ENCODE assay signal across 8 cellular contexts in genomic region chr2:199977984-199978415, GRCh38. TPM values are rescaled to one million over a fixed set of nuclear protein-coding genes. Genes with fewer than 3 reads are reported as not detected.
DNase-seq lines count a peak whose midpoint lies in the region; ATAC-seq and TF ChIP-seq lines count a peak whose summit lies in the region.

No MANE protein-coding gene starts in this region.

- peaks cover 7% of the 10 kb centered on the region for H3K36me3 Mint-ChIP-seq in MCF 10A (ENCODE audit: insufficient read depth, unreplicated experiment)
- peaks cover 6% of the 10 kb centered on the region for H3K36me3 Mint-ChIP-seq in activated naive CD8-positive, alpha-beta T cell treated with anti-CD3 and anti-CD28 coated beads for 36 hours

- DNase-seq in MCF 10A (ENCODE audit: unreplicated experiment), result peak; percentile 54
- no peak for DNase-seq in breast epithelium (ENCODE audit: low spot score in 2 of 2)
- peak; percentile 39 for DNase-seq in activated naive CD8-positive, alpha-beta T cell treated with anti-CD3 and anti-CD28 coated beads for 36 hours
- DNase-seq in renal cortical epithelial cell (ENCODE audit: low read depth), result peak; percentile 97
- DNase-seq in activated gamma-delta T cell (lab: John Stamatoyannopoulos, UW), result no peak
- DNase-seq in medulla oblongata (ENCODE audit: extremely low spot score), result no peak
- DNase-seq in HUDEP-2 (lab: John Stamatoyannopoulos, UW; ENCODE audit: unreplicated experiment in 76 of 76), result no peak

- H3K27me3 ChIP-seq in breast epithelium, result no peaks in the 10 kb centered on the region

- intact Hi-C loops in MCF 10A (cut with micrococcal nuclease) (no loop called here), breast epithelium (cut with DNase I; ENCODE audit: low total_unique reads) (loop anchor here (10.0 kb wide), 1 partner anchor 497 kb away; no protein-coding TSS in a partner anchor)

- BruUV-seq in MCF 10A (replicated peaks; lab: Mats Ljungman, UMichigan), result no TSS peak

- H3K4me1 ChIP-seq in breast epithelium, result no peaks in the 10 kb centered on the region

- H3K27me3 Mint-ChIP-seq in MCF 10A (ENCODE audit: insufficient read depth, unreplicated experiment), result no peaks in the 10 kb centered on the region
- no peaks in the 10 kb centered on the region for H3K27me3 Mint-ChIP-seq in activated naive CD8-positive, alpha-beta T cell treated with anti-CD3 and anti-CD28 coated beads for 36 hours

- peak overlapping the region; percentile 59 for H3K27ac Mint-ChIP-seq in MCF 10A (ENCODE audit: low read depth, unreplicated experiment)
- peak overlapping the region; percentile 61 for H3K27ac Mint-ChIP-seq in activated naive CD8-positive, alpha-beta T cell treated with anti-CD3 and anti-CD28 coated beads for 36 hours

- peak; percentile 47 for ATAC-seq in HG03103 (IDR thresholded peaks at IDR 0.05; ENCODE audit: low read depth, unreplicated experiment)

- TF ChIP-seq CTCF in MCF 10A (IDR thresholded peaks at IDR 0.05; ENCODE audit: unreplicated experiment), result no peak
- TF ChIP-seq CTCF in breast epithelium (IDR thresholded peaks at IDR 0.05), result no peak

- no peak for TF ChIP-seq POLR2A in breast epithelium (IDR thresholded peaks at IDR 0.05)

- H3K4me1 Mint-ChIP-seq in MCF 10A (ENCODE audit: insufficient read depth, unreplicated experiment), result peaks cover 37% of the 10 kb centered on the region
- peaks cover 21% of the 10 kb centered on the region for H3K4me1 Mint-ChIP-seq in activated naive CD8-positive, alpha-beta T cell treated with anti-CD3 and anti-CD28 coated beads for 36 hours

- peaks cover 5% of the 10 kb centered on the region for H3K9me3 Mint-ChIP-seq in MCF 10A (ENCODE audit: unreplicated experiment)
- H3K9me3 Mint-ChIP-seq in activated naive CD8-positive, alpha-beta T cell treated with anti-CD3 and anti-CD28 coated beads for 36 hours, result no peaks in the 10 kb centered on the region

- no peak overlapping the region for H3K4me3 ChIP-seq in breast epithelium

- POLR2A ChIA-PET in MCF 10A (lab: Yijun Ruan, JAX), result interaction anchor here (0.7 to 2.0 kb wide), 5 partner anchors 27 to 532 kb away, joined by 3 to 5 read pairs (median 3); partner anchors contain the start of genes KCTD18 and SPATS2L

- CTCF ChIA-PET in MCF 10A (lab: Yijun Ruan, JAX), result interaction anchor here (0.6 to 12.4 kb wide), 4 partner anchors 265 to 505 kb away, joined by 3 to 239 read pairs (median 14); no protein-coding TSS in a partner anchor

- H3K9me3 ChIP-seq in breast epithelium, result no peaks in the 10 kb centered on the region

- no peak overlapping the region for H3K4me3 Mint-ChIP-seq in MCF 10A (ENCODE audit: unreplicated experiment)
- H3K4me3 Mint-ChIP-seq in activated naive CD8-positive, alpha-beta T cell treated with anti-CD3 and anti-CD28 coated beads for 36 hours, result peak overlapping the region; percentile 16

- H3K36me3 ChIP-seq in breast epithelium, result no peaks in the 10 kb centered on the region

- no peak overlapping the region for H3K27ac ChIP-seq in breast epithelium

RNA-seq across cellular contexts. Expression of gene MAIP1, which starts 22.6 kb away (rescaled TPM):
- total RNA-seq in MCF 10A (2022) (17.7 and 24.1 TPM in 2 replicates), breast epithelium (10 to 100 TPM; 17.0 to 27.4 (median 26.6) TPM), renal cortical epithelial cell (26.2 and 31.3 TPM in 2 replicates)
- 10 to 100 TPM; 36.5 to 37.4 TPM for total RNA-seq in activated naive CD8-positive, alpha-beta T cell treated with anti-CD3 and anti-CD28 coated beads for 36 hours

RNA-seq across cellular contexts. Expression of gene TYW5, which starts 22.7 kb away (rescaled TPM):
- total RNA-seq in MCF 10A (2022) (9.7 and 11.1 TPM in 2 replicates), breast epithelium (10 to 100 TPM in 1 of 3 donors, 1 to 10 TPM in 2; 7.2 to 12.9 (median 9.8) TPM), renal cortical epithelial cell (8.7 and 12.0 TPM in 2 replicates)
- 10 to 100 TPM; 10.1 TPM for total RNA-seq in activated naive CD8-positive, alpha-beta T cell treated with anti-CD3 and anti-CD28 coated beads for 36 hours

Comparison
In these comparisons a context has a peak if more than half of its experiments do, and no peak if none do; other contexts are left out.
1. DNase-seq: peak in MCF 10A (single experiment), activated naive CD8-positive, alpha-beta T cell treated with anti-CD3 and anti-CD28 coated beads for 36 hours (single experiment) and renal cortical epithelial cell (single experiment); none in breast epithelium (0 of 2), activated gamma-delta T cell (single experiment), medulla oblongata (single experiment) and HUDEP-2 (0 of 76).